1 cellular context compared by ENCODE assay signal in the genomic region with DNA sequence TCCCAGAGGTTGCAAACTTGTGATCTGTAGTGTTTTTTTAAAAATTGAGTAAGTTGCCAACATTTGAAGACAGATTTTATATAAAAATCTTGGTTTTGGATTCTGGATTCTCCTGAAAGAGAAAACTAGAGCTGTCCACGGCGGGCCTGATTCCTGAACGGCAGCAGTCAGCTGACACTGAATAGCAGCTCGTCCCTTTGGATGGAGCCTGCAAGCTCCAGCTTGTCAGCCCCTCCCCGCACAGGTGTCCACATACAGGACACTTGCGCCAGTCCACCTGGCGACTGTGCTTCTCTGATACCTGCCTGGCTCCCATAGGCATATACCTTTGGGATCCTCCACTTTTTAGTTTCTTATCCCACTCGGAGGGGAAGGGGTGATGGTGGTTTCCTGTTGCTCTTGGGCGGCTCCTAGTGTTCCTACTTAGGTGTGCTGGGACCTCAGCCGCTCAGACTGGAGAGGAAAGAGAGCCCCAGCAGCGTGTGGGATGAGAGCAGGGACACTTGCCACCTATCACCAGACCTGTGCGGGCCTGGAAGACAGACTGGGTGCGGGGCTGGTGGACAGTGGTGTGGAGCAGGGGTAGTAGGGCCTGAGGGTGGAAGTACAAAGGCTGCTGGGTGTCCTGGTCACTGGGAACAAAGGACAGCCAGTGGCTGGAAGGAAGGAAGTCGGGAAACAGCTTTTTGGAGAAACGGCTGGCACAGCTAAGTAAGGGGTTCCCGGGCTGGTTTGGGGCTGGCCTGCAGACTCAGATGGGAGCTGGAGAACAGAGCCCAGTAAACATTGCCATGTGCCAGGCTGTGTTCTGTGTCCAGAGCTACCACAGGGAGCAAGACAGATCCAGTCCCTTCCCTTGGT.
TF ChIP-seq lines count a peak whose summit lies in the region.

No MANE protein-coding gene starts in this region.

TF ChIP-seq in SK-N-SH, 30 proteins besides CTCF, POLR2A, EP300 and RAD21:
- TF ChIP-seq YY1 (IDR thresholded peaks at IDR 0.05; ENCODE audit: low read depth): no peak
- TF ChIP-seq SMC3 (IDR thresholded peaks at IDR 0.05; ENCODE audit: low read depth, low read length): peak; percentile 3; the same call in 1 of the 2 replicates
TF ChIP-seq in SK-N-SH: peak in this region for 1.
